21 cellular contexts compared by ENCODE assay signal in the genomic region with DNA sequence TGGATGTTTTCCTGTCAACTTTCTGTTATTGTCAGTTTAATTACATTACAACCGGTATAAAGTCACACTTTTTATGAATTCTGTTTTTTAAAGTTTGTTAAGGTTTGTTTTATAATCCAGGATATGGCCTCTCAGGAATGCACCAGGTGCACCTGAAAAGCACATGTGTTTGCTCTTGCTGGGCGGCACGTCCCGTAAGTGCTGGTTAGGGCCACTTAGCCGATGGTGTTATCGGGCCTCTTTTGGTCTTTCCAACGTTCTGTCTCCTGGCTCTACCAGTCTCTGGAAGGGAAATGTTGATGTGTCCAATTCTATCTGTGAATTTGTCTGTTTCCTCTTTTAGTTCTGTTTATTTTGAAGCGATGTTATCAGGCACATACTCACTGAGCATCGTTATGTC.
"Had no signal": no experiment of that assay in that cellular context is flagged by ENCODE, and none has a peak within 500 bp of the region (broad histone marks: within the 10 kb centered on the region; RNA-seq: fewer than 3 reads in every experiment).

No MANE protein-coding gene starts in this region.

- H3K27ac ChIP-seq: adrenal gland, dorsolateral prefrontal cortex, left ventricle myocardium inferior, ovary, prostate gland, spleen, upper lobe of left lung had no signal

- H3K27me3 ChIP-seq: adrenal gland, ovary, upper lobe of left lung had no signal

- DNase-seq: activated CD4-positive, alpha-beta T cell treated with anti-CD3 and anti-CD28 coated beads for 1 hour; activated CD4-positive, alpha-beta T cell treated with anti-CD3 and anti-CD28 coated beads, Interleukin-2, amount 50 U/mL, for 1 hour; activated CD8-positive, alpha-beta T cell treated with anti-CD3 and anti-CD28 coated beads, Interleukin-2, amount 10 ng/mL, durations not matched to agents 7 days and 5 days; activated T-cell treated with anti-CD3 and anti-CD28 coated beads, Interleukin-2, amount 50 U/mL, for 24 hours; central memory CD4-positive, alpha-beta T cell; dorsolateral prefrontal cortex; effector memory CD8-positive, alpha-beta T cell; foreskin melanocyte; immature natural killer cell; left ventricle myocardium inferior; midbrain; ovary; spleen; stimulated activated CD4-positive, alpha-beta T cell treated with anti-CD3 and anti-CD28 coated beads, Interleukin-4, amount 100 ng/mL, for 24 hours; stimulated activated naive CD8-positive, alpha-beta T cell treated with anti-CD3 and anti-CD28 coated beads, Interleukin-15, Interleukin-2, amounts not matched to agents 100 U/mL and 50 U/mL, for 24 hours; upper lobe of left lung had no signal

- H3K36me3 ChIP-seq: adrenal gland, left ventricle myocardium inferior, ovary, prostate gland, spleen, upper lobe of left lung had no signal

- H3K9me3 ChIP-seq: adrenal gland, left ventricle myocardium inferior, ovary, prostate gland, spleen, upper lobe of left lung had no signal

- ATAC-seq: activated CD8-positive, alpha-beta T cell treated with anti-CD3 and anti-CD28 coated beads, Interleukin-2, amount 10 ng/mL, durations not matched to agents 7 days and 5 days; activated T-helper 17 cell treated with anti-CD3 and anti-CD28 coated beads, Interleukin-2, amount 50 U/mL, for 72 hours; effector memory CD8-positive, alpha-beta T cell; esophagus mucosa; natural killer cell treated with Interleukin-12 subunit alpha and Interleukin-12 subunit beta and Interleukin-15 and Interleukin-18, amount 100 ng/mL, for 72 hours; stimulated activated naive CD8-positive, alpha-beta T cell treated with anti-CD3 and anti-CD28 coated beads, Interleukin-15, Interleukin-2, amounts not matched to agents 100 U/mL and 50 U/mL, for 24 hours had no signal

- H3K4me1 ChIP-seq: adrenal gland, left ventricle myocardium inferior, prostate gland, spleen, upper lobe of left lung had no signal

- H3K4me3 ChIP-seq: adrenal gland, dorsolateral prefrontal cortex, left ventricle myocardium inferior, ovary, prostate gland, spleen, upper lobe of left lung had no signal
